Comparison of ENCODE assay signal across 18 cellular contexts in genomic region chr22:21449531-21450319, GRCh38. TPM values are rescaled to one million over a fixed set of nuclear protein-coding genes. Genes with fewer than 3 reads are reported as not detected.
A peak's percentile ranks its signal among the peaks of the same experiment; 100 is the strongest.
DNase-seq lines count a peak whose midpoint lies in the region; ATAC-seq and TF ChIP-seq lines count a peak whose summit lies in the region.
"Had no signal": no experiment of that assay in that cellular context is flagged by ENCODE, and none has a peak within 500 bp of the region (broad histone marks: within the 10 kb centered on the region; RNA-seq: fewer than 3 reads in every experiment).

No MANE protein-coding gene starts in this region.

- peak; percentile 51 for DNase-seq in activated effector memory CD4-positive, alpha-beta T cell treated with anti-CD3 and anti-CD28 coated beads, Interleukin-2, amount 50 U/mL, for 16 hours
- no peak for DNase-seq in activated effector memory CD4-positive, alpha-beta T cell treated with Interleukin-2 at 50 U/mL for 16 hours
- DNase-seq in coronary artery (ENCODE audit: low spot score): peak; percentile 64
- no peak for DNase-seq in mesothelial cell of epicardium (ENCODE audit: low spot score in 2 of 2, unreplicated experiment in 2 of 2)
- peak; percentile 7 for DNase-seq in testis
- DNase-seq in H4 (ENCODE audit: low spot score): no peak
- DNase-seq in Calu3: no peak
- DNase-seq: caudate nucleus; foreskin melanocyte; mesendoderm; NCI-H146; NCI-H510A; nucleus accumbens; PC-3; small intestine; stimulated activated naive CD4-positive, alpha-beta T cell had no signal

- no TSS peak for BruUV-seq in Calu3 (replicated peaks; lab: Mats Ljungman, UMichigan)

- peak overlapping the region; percentile 69 for H3K27ac Mint-ChIP-seq in mesothelial cell of epicardium
- H3K27ac Mint-ChIP-seq in Calu3 (ENCODE audit: unreplicated experiment): no peak overlapping the region

- no peaks in the 10 kb centered on the region for H3K4me1 ChIP-seq in testis

- no peak for ATAC-seq in HG02571 (IDR thresholded peaks at IDR 0.05; ENCODE audit: unreplicated experiment)
- ATAC-seq: PC-3 had no signal

- WGBS in testis, 2 donors: 85 to 93% methylated on average over 15 to 23 of the region's 23 CpGs

- H3K9me3 ChIP-seq in testis: no peaks in the 10 kb centered on the region
- H3K9me3 ChIP-seq: SK-N-SH had no signal

- H3K27me3 ChIP-seq in testis: no peaks in the 10 kb centered on the region

- H3K36me3 Mint-ChIP-seq in mesothelial cell of epicardium: no peaks in the 10 kb centered on the region
- peaks cover 10% of the 10 kb centered on the region for H3K36me3 Mint-ChIP-seq in Calu3 (ENCODE audit: insufficient read depth, unreplicated experiment)

- H3K27me3 Mint-ChIP-seq in mesothelial cell of epicardium (ENCODE audit: low read depth) (no peaks in the 10 kb centered on the region), Calu3 (ENCODE audit: unreplicated experiment) (no peaks in the 10 kb centered on the region)

- no peaks in the 10 kb centered on the region for H3K9me3 Mint-ChIP-seq in mesothelial cell of epicardium
- H3K9me3 Mint-ChIP-seq in Calu3 (ENCODE audit: low read depth, unreplicated experiment): no peaks in the 10 kb centered on the region

- H3K4me3 Mint-ChIP-seq in mesothelial cell of epicardium (no peak overlapping the region), Calu3 (ENCODE audit: low read depth, unreplicated experiment) (no peak overlapping the region)

- H3K27ac ChIP-seq in coronary artery (no peak overlapping the region), testis (no peak overlapping the region)

- TF ChIP-seq CTCF in coronary artery (IDR thresholded peaks at IDR 0.05) (no peak), mesothelial cell of epicardium (IDR thresholded peaks at IDR 0.05; ENCODE audit: unreplicated experiment) (no peak), testis (IDR thresholded peaks at IDR 0.05) (no peak), Calu3 (IDR thresholded peaks at IDR 0.05; ENCODE audit: unreplicated experiment) (no peak)

- CTCF ChIA-PET in Calu3 (lab: Charles Lee): interaction anchor here (0.6 kb wide), 1 partner anchor 486 kb away, joined by 3 read pairs; no protein-coding TSS in a partner anchor

- peaks cover 15% of the 10 kb centered on the region for H3K4me1 Mint-ChIP-seq in mesothelial cell of epicardium
- no peaks in the 10 kb centered on the region for H3K4me1 Mint-ChIP-seq in Calu3 (ENCODE audit: low read depth, unreplicated experiment)

- intact Hi-C loops in testis (cut with DNase I; ENCODE audit: low total_unique reads): no loop called here
- intact Hi-C loops in Calu3 (cut with micrococcal nuclease; ENCODE audit: unreplicated experiment): no loop called here

- no peak for TF ChIP-seq POLR2A in testis (IDR thresholded peaks at IDR 0.05)

- no peak overlapping the region for H3K4me3 ChIP-seq in coronary artery
- no peak overlapping the region for H3K4me3 ChIP-seq in testis

- H3K36me3 ChIP-seq in testis (ENCODE audit: low read depth, missing control alignments): no peaks in the 10 kb centered on the region

RNA-seq across cellular contexts. Expression of gene TMEM191C, which starts 17.5 kb away (rescaled TPM):
- total RNA-seq in mesothelial cell of epicardium (2.0 to 4.4 TPM (median 4.2 TPM) in 3 replicates), testis (10 to 100 TPM; 54.4 to 78.2 TPM), Calu3 (2022) (2.2 and 2.6 TPM in 2 replicates)
- 35.3 TPM for polyA plus RNA-seq in testis (ENCODE audit: insufficient read depth, low read depth, low replicate concordance)
- 0.25 TPM in 1 of 2 replicates, not detected in the other for total RNA-seq in H4 (2014; rRNA removed; shearing (Covaris generic))

RNA-seq across cellular contexts. Expression of gene HIC2, which starts 32.6 kb away (rescaled TPM):
- 26.6 to 27.3 TPM (median 27.2 TPM) in 3 replicates for total RNA-seq in mesothelial cell of epicardium
- 10 to 100 TPM; 24.0 to 24.4 TPM for total RNA-seq in testis
- polyA plus RNA-seq in testis (ENCODE audit: insufficient read depth, low read depth, low replicate concordance): 11.1 TPM
- total RNA-seq in H4 (2014; rRNA removed; shearing (Covaris generic)): 0.58 and 0.62 TPM in 2 replicates
- total RNA-seq in Calu3 (2022): 7.7 and 8.2 TPM in 2 replicates

Comparison
In these comparisons a context has a peak if more than half of its experiments do, and no peak if none do; other contexts are left out.
1. DNase-seq: peak in activated effector memory CD4-positive, alpha-beta T cell treated with anti-CD3 and anti-CD28 coated beads, Interleukin-2, amount 50 U/mL, for 16 hours (single experiment), coronary artery (single experiment) and testis (single experiment); none in activated effector memory CD4-positive, alpha-beta T cell treated with Interleukin-2 at 50 U/mL for 16 hours (single experiment), mesothelial cell of epicardium (0 of 2), H4 (single experiment) and Calu3 (single experiment).
2. RNA of gene TMEM191C, which starts 17.5 kb away (total RNA-seq): 54.4 to 78.2 TPM in testis; 2.0 to 4.4 TPM in mesothelial cell of epicardium, 2.2 to 2.6 TPM in Calu3 and 0.25 TPM in H4; every median in the first group is over 10 times any median in the second.